ENCODE assay signal across 7 cellular contexts in the genomic region with DNA sequence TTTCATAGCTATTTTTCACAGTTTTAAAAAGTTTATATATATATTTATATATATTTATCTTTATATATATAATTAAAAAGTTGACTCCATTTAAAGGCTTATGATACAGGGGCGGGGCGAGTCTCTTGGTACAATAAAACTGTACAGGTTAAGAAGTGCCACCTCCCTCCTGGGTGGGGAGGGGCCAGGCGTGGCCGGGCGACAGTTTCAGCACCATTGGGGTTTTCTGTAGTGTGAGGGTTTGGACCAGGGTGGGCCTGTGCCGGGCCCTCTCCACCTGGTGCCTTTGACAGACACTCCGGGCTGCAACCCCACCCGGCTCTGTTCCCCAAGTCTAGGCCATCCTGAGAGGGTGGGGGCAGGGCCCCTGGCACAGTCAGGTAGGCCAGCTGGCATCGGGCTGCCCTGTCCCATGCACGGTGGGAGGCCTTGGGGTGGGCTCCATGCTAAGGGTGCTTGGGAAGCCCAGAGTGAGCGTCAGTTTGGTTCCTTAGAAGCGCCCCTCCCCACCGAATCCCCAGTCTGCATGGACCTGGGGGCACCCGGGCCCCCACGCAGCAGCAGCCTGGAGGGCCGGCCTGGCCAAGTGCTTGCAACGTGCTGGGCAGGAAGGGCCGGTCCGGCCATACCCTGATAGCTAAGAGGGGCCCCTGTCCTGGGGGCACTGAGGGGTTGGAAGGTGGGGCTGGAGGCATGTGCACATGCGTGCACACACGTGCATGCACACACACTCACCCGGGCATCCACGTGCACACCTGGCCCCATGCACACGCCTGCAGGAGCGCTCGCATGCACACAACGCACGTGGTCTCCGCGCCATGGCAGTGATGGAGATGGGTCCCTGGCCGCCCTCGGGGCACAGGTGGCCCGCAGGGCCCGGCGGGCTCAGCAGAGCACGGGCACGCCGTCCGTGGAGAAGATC. TPM values are rescaled to one million over a fixed set of nuclear protein-coding genes. Genes with fewer than 3 reads are reported as not detected.
DNase-seq lines count a peak whose midpoint lies in the region; ATAC-seq, FAIRE-seq and TF ChIP-seq lines count a peak whose summit lies in the region.
"Not testable (repeated sequence)": the region's sequence is repeated elsewhere in the genome, so short reads cannot be mapped to it uniquely, and the experiment has no call there.

No MANE protein-coding gene starts in this region.

- H3K27ac ChIP-seq in PC-3 (ENCODE audit: low read length); endothelial cell of umbilical vein (ENCODE audit: insufficient read depth, low read depth, low read length); mesenchymal stem cell (ENCODE audit: low read length, poor library complexity, severe bottlenecking); aorta (ENCODE audit: low read depth in 1 of 2, low read length in 2 of 2): not testable (repeated sequence)

- peak overlapping the region; percentile 50 for H4K91ac ChIP-seq in mesenchymal stem cell (ENCODE audit: low read length)

- H3K79me2 ChIP-seq in PC-3 (ENCODE audit: low read length); endothelial cell of umbilical vein (ENCODE audit: control insufficient read depth, insufficient read depth, low read length): not testable (repeated sequence)

- H2BK120ac ChIP-seq in mesenchymal stem cell (ENCODE audit: low read depth, low read length), result not testable (repeated sequence)

- not testable (repeated sequence) for H3K4me1 Mint-ChIP-seq in MCF 10A (ENCODE audit: insufficient read depth, unreplicated experiment); stimulated activated effector memory CD8-positive, alpha-beta T cell treated with anti-CD3 and anti-CD28 coated beads, Interleukin-12 subunit alpha, Interleukin-12 subunit beta, amount 100 ng/mL, for 72 hours

- H3K4me3 ChIP-seq in H7 (ENCODE audit: insufficient read depth, low read depth, low read length); PC-3 (ENCODE audit: low read length); endothelial cell of umbilical vein (replicated peaks in 1 of 3; ENCODE audit: insufficient read depth in 1 of 3, low read depth in 1 of 3, low read length in 3 of 3); mesenchymal stem cell (ENCODE audit: insufficient read depth in 1 of 2, low read depth in 1 of 2, low read length in 2 of 2); aorta (ENCODE audit: low read length in 2 of 2): not testable (repeated sequence)

- not testable (repeated sequence) for H3F3A ChIP-seq in PC-3 (ENCODE audit: low read length, unreplicated experiment)

- not testable (repeated sequence) for H3K9me3 ChIP-seq in PC-3 (ENCODE audit: low read length); endothelial cell of umbilical vein (replicated peaks; ENCODE audit: control insufficient read depth, insufficient read depth, low read length); mesenchymal stem cell (ENCODE audit: control insufficient read depth, low read length); aorta (ENCODE audit: control insufficient read depth, low read length)

- not testable (repeated sequence) for FAIRE-seq in endothelial cell of umbilical vein (lab: Jason Lieb, UNC)

- intact Hi-C loops in PC-3 (cut with micrococcal nuclease); MCF 10A (cut with micrococcal nuclease); endothelial cell of umbilical vein (cut with micrococcal nuclease); aorta (cut with DNase I): not testable (repeated sequence)

- H2AK5ac ChIP-seq in mesenchymal stem cell (ENCODE audit: low read length, severe bottlenecking), result not testable (repeated sequence)

- not testable (repeated sequence) for H3K4me2 ChIP-seq in PC-3 (ENCODE audit: low read length); endothelial cell of umbilical vein (ENCODE audit: insufficient read depth, low read length); mesenchymal stem cell (ENCODE audit: low read length, poor library complexity, severe bottlenecking)

- H3K9me3 Mint-ChIP-seq in MCF 10A (ENCODE audit: unreplicated experiment); stimulated activated effector memory CD8-positive, alpha-beta T cell treated with anti-CD3 and anti-CD28 coated beads, Interleukin-12 subunit alpha, Interleukin-12 subunit beta, amount 100 ng/mL, for 72 hours: not testable (repeated sequence)

- H3K4me3 Mint-ChIP-seq in MCF 10A (ENCODE audit: unreplicated experiment); stimulated activated effector memory CD8-positive, alpha-beta T cell treated with anti-CD3 and anti-CD28 coated beads, Interleukin-12 subunit alpha, Interleukin-12 subunit beta, amount 100 ng/mL, for 72 hours: not testable (repeated sequence)

- H3K9ac ChIP-seq in PC-3 (ENCODE audit: low read length); endothelial cell of umbilical vein (replicated peaks; ENCODE audit: extremely low read depth, insufficient read depth, low read length); mesenchymal stem cell (ENCODE audit: low read length): not testable (repeated sequence)

- not testable (repeated sequence) for H2AFZ ChIP-seq in PC-3 (ENCODE audit: low read length); endothelial cell of umbilical vein (ENCODE audit: low read depth, low read length); mesenchymal stem cell (ENCODE audit: low read depth, low read length)

- BruUV-seq in PC-3 (replicated peaks; lab: Mats Ljungman, UMichigan) (TSS peak; percentile 24), MCF 10A (replicated peaks; lab: Mats Ljungman, UMichigan) (TSS peak; percentile 29), endothelial cell of umbilical vein (replicated peaks; lab: Mats Ljungman, UMichigan) (TSS peak; percentile 62)

- not testable (repeated sequence) for H3K9me2 ChIP-seq in PC-3 (replicated peaks; ENCODE audit: low read length)

- not testable (repeated sequence) for H3K36me3 ChIP-seq in H7 (replicated peaks; ENCODE audit: control insufficient read depth, insufficient read depth, low read length); PC-3 (ENCODE audit: low read depth, low read length)
- H3K36me3 ChIP-seq in endothelial cell of umbilical vein (ENCODE audit: control insufficient read depth in 2 of 2, extremely low read depth in 1 of 2, insufficient read depth in 2 of 2, low read length in 2 of 2) (peaks cover 0 to 24% of the 10 kb centered on the region in 2 experiments), mesenchymal stem cell (ENCODE audit: control insufficient read depth in 1 of 2, insufficient read depth in 2 of 2, low read depth in 1 of 2, low read length in 2 of 2) (peaks cover 36 to 60% of the 10 kb centered on the region in 2 experiments), aorta (ENCODE audit: control insufficient read depth in 1 of 2, insufficient read depth in 2 of 2, low read length in 1 of 2) (peaks cover 0 to 13% of the 10 kb centered on the region in 2 donors)

- not testable (repeated sequence) for TF ChIP-seq POLR2A in endothelial cell of umbilical vein (IDR thresholded peaks at IDR 0.05; ENCODE audit: low read depth, low read length)

- H3K27me3 Mint-ChIP-seq in MCF 10A (ENCODE audit: insufficient read depth, unreplicated experiment), result not testable (repeated sequence)

- peaks cover 62% of the 10 kb centered on the region for H3K36me3 Mint-ChIP-seq in MCF 10A (ENCODE audit: insufficient read depth, unreplicated experiment)
- H3K36me3 Mint-ChIP-seq in stimulated activated effector memory CD8-positive, alpha-beta T cell treated with anti-CD3 and anti-CD28 coated beads, Interleukin-12 subunit alpha, Interleukin-12 subunit beta, amount 100 ng/mL, for 72 hours, result peaks cover 29% of the 10 kb centered on the region

- not testable (repeated sequence) for H2BK12ac ChIP-seq in mesenchymal stem cell (ENCODE audit: low read length in 2 of 2)

- not testable (repeated sequence) for H3K23ac ChIP-seq in mesenchymal stem cell (ENCODE audit: low read length in 2 of 2)

- dilution Hi-C loops in endothelial cell of umbilical vein (cut with MboI; ENCODE audit: extremely low pct_ligation_motif_present, low sequenced_read_pairs), result not testable (repeated sequence)

- 97% methylated on average over 39 of the region's 39 CpGs for WGBS in mesenchymal stem cell
- 89 to 90% methylated on average over 34 to 39 of the region's 39 CpGs for WGBS in aorta, 2 donors

- H4K20me1 ChIP-seq in PC-3 (ENCODE audit: low read length); endothelial cell of umbilical vein (replicated peaks; ENCODE audit: control insufficient read depth, extremely low read depth, insufficient read depth, low read length): not testable (repeated sequence)

- not testable (repeated sequence) for H3K9me1 ChIP-seq in endothelial cell of umbilical vein (replicated peaks; ENCODE audit: control insufficient read depth, extremely low read depth, insufficient read depth, low read length)

- ATAC-seq in PC-3, result not testable (repeated sequence)
- peak; percentile 4 for ATAC-seq in stimulated activated effector memory CD8-positive, alpha-beta T cell treated with anti-CD3 and anti-CD28 coated beads, Interleukin-12 subunit alpha, Interleukin-12 subunit beta, amount 100 ng/mL, for 72 hours
- ATAC-seq in aorta (ENCODE audit: low FRiP score), result peak; percentile 3

- CTCF ChIA-PET in PC-3 (lab: Charles Lee); MCF 10A (lab: Yijun Ruan, JAX); endothelial cell of umbilical vein (lab: Charles Lee): not testable (repeated sequence)

- not testable (repeated sequence) for H2BK15ac ChIP-seq in mesenchymal stem cell (ENCODE audit: low read depth, poor library complexity, severe bottlenecking)

- TF ChIP-seq CTCF in PC-3 (conservative IDR thresholded peaks at IDR 0.05; ENCODE audit: low read depth, low read length); MCF 10A (IDR thresholded peaks at IDR 0.05; ENCODE audit: unreplicated experiment); endothelial cell of umbilical vein (IDR thresholded peaks at IDR 0.05; ENCODE audit: extremely low read depth in 1 of 2, insufficient read depth in 1 of 2, low read depth in 1 of 2, low read length in 2 of 2): not testable (repeated sequence)

- DNase-seq in H7, result peak; percentile 43
- not testable (repeated sequence) for DNase-seq in PC-3; MCF 10A (ENCODE audit: unreplicated experiment); endothelial cell of umbilical vein (ENCODE audit: low read depth, low spot score); mesenchymal stem cell; stimulated activated effector memory CD8-positive, alpha-beta T cell treated with anti-CD3 and anti-CD28 coated beads, Interleukin-12 subunit alpha, Interleukin-12 subunit beta, amount 100 ng/mL, for 72 hours (ENCODE audit: low spot score in 2 of 2); aorta

- H3K4ac ChIP-seq in mesenchymal stem cell (ENCODE audit: low read depth in 1 of 2, low read length in 2 of 2), result not testable (repeated sequence)

- H3K27me3 ChIP-seq in H7 (ENCODE audit: control insufficient read depth, insufficient read depth, low read length); PC-3 (ENCODE audit: low read length); endothelial cell of umbilical vein (ENCODE audit: control insufficient read depth in 2 of 2, insufficient read depth in 2 of 2, low read length in 2 of 2); mesenchymal stem cell (ENCODE audit: control insufficient read depth in 1 of 2, insufficient read depth in 1 of 2, low read length in 2 of 2); aorta (ENCODE audit: control insufficient read depth in 1 of 2, insufficient read depth in 2 of 2, low read length in 1 of 2): not testable (repeated sequence)

- H3K4me1 ChIP-seq in PC-3 (ENCODE audit: insufficient read depth, low read length); endothelial cell of umbilical vein (ENCODE audit: control insufficient read depth, extremely low read depth, insufficient read depth, low read length); mesenchymal stem cell (ENCODE audit: control insufficient read depth, insufficient read depth, low read depth, low read length); aorta (ENCODE audit: control insufficient read depth in 1 of 2, insufficient read depth in 2 of 2, low read length in 2 of 2): not testable (repeated sequence)

- POLR2A ChIA-PET in PC-3 (lab: Charles Lee; ENCODE audit: unreplicated experiment); MCF 10A (lab: Yijun Ruan, JAX); endothelial cell of umbilical vein (lab: Charles Lee): not testable (repeated sequence)

- not testable (repeated sequence) for H4K8ac ChIP-seq in mesenchymal stem cell (ENCODE audit: low read length)

- H3K27ac Mint-ChIP-seq in MCF 10A (ENCODE audit: low read depth, unreplicated experiment); stimulated activated effector memory CD8-positive, alpha-beta T cell treated with anti-CD3 and anti-CD28 coated beads, Interleukin-12 subunit alpha, Interleukin-12 subunit beta, amount 100 ng/mL, for 72 hours: not testable (repeated sequence)

- not testable (repeated sequence) for H3K14ac ChIP-seq in mesenchymal stem cell (ENCODE audit: low read length in 2 of 2)

- H3K18ac ChIP-seq in mesenchymal stem cell (ENCODE audit: low read depth in 1 of 2, low read length in 2 of 2), result not testable (repeated sequence)

- not testable (repeated sequence) for H2BK5ac ChIP-seq in mesenchymal stem cell (ENCODE audit: low read depth, low read length, poor library complexity, severe bottlenecking)

- not testable (repeated sequence) for H3K79me1 ChIP-seq in mesenchymal stem cell (replicated peaks; ENCODE audit: low read length, poor library complexity, severe bottlenecking)

RNA-seq across cellular contexts. Expression of a gene that starts 24.7 kb away (rescaled TPM):
- total RNA-seq in H7 (2014; rRNA removed; shearing (Covaris generic)), result 15.7 and 16.5 TPM in 2 replicates
- 6.7 and 8.9 TPM in 2 replicates for total RNA-seq in PC-3 (2014; rRNA removed)
- total RNA-seq in MCF 10A (2022), result 0.56 and 0.96 TPM in 2 replicates
- total RNA-seq in endothelial cell of umbilical vein, result 5.2 and 6.4 TPM in 2 replicates
- polyA plus RNA-seq in endothelial cell of umbilical vein, result 7.7 and 10.8 TPM in 2 replicates
- polyA plus RNA-seq in endothelial cell of umbilical vein (2011; cell fraction: cytosol; rRNA removed), result 2.6 and 4.5 TPM in 2 replicates
- 5.8 and 8.2 TPM in 2 replicates for polyA plus RNA-seq in endothelial cell of umbilical vein (2011; cell fraction: nucleus; rRNA removed)
- 2.5 and 5.8 TPM in 2 replicates for polyA plus RNA-seq in endothelial cell of umbilical vein (2012)
- polyA minus RNA-seq in endothelial cell of umbilical vein, result 12.0 and 15.8 TPM in 2 replicates
- polyA minus RNA-seq in endothelial cell of umbilical vein (2011; cell fraction: cytosol; rRNA and poly(A)+ RNA removed), result not detected
- polyA minus RNA-seq in endothelial cell of umbilical vein (2011; cell fraction: nucleus; rRNA and poly(A)+ RNA removed), result 2.6 and 5.0 TPM in 2 replicates
- polyA plus RNA-seq in mesenchymal stem cell (2013, experiment 1 of 2), result 10.2 TPM
- 9.8 TPM for polyA plus RNA-seq in mesenchymal stem cell (2013, experiment 2 of 2)
- 1 to 10 TPM in 1 of 2 donors, under 1 TPM in 1; 0.88 to 2.2 TPM for total RNA-seq in aorta
- under 1 TPM; 0.13 to 0.50 TPM for polyA plus RNA-seq in aorta
